8 cellular contexts compared by ENCODE assay signal in genomic region chr10:77926566-77927342, GRCh38. TPM values are rescaled to one million over a fixed set of nuclear protein-coding genes. Genes with fewer than 3 reads are reported as not detected.
DNase-seq lines count a peak whose midpoint lies in the region; ATAC-seq lines count a peak whose summit lies in the region.

A gene with protein sequence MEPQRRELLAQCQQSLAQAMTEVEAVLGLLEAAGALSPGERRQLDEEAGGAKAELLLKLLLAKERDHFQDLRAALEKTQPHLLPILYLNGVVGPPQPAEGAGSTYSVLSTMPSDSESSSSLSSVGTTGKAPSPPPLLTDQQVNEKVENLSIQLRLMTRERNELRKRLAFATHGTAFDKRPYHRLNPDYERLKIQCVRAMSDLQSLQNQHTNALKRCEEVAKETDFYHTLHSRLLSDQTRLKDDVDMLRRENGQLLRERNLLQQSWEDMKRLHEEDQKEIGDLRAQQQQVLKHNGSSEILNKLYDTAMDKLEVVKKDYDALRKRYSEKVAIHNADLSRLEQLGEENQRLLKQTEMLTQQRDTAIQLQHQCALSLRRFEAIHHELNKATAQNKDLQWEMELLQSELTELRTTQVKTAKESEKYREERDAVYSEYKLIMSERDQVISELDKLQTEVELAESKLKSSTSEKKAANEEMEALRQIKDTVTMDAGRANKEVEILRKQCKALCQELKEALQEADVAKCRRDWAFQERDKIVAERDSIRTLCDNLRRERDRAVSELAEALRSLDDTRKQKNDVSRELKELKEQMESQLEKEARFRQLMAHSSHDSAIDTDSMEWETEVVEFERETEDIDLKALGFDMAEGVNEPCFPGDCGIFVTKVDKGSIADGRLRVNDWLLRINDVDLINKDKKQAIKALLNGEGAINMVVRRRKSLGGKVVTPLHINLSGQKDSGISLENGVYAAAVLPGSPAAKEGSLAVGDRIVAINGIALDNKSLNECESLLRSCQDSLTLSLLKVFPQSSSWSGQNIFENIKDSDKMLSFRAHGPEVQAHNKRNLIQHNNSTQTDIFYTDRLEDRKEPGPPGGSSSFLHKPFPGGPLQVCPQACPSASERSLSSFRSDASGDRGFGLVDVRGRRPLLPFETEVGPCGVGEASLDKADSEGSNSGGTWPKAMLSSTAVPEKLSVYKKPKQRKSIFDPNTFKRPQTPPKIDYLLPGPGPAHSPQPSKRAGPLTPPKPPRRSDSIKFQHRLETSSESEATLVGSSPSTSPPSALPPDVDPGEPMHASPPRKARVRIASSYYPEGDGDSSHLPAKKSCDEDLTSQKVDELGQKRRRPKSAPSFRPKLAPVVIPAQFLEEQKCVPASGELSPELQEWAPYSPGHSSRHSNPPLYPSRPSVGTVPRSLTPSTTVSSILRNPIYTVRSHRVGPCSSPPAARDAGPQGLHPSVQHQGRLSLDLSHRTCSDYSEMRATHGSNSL (N-terminal part only) (minus strand): TSS chr10:77926755. CDS start chr10:77926520, 235 bp downstream.

- WGBS in neuronal stem cell (ENCODE audit: extremely low coverage in 2 of 2, insufficient read length in 2 of 2, insufficient replicate concordance in 1 of 2), 2 donors, result no CpG with 5 or more reads among the region's 95 CpGs

- H3K27ac Mint-ChIP-seq in activated naive CD4-positive, alpha-beta T cell treated with anti-CD3 and anti-CD28 coated beads, Interleukin-2, amount 50 U/mL, for 72 hours, result no peak within 1 kb of the TSS

- peak within 1 kb of the TSS; percentile 74 for H3K4me2 ChIP-seq in neuronal stem cell (ENCODE audit: insufficient read depth, low read length, poor library complexity, severe bottlenecking)

- peak within 1 kb of the TSS; percentile 99 for H3K18ac ChIP-seq in neuronal stem cell (ENCODE audit: low read length)

- H3K27me3 ChIP-seq in neuronal stem cell (ENCODE audit: control insufficient read depth in 3 of 3, insufficient read depth in 3 of 3, low read depth in 1 of 3, low read length in 3 of 3), result peaks cover 0 to 7% (median 0%) of the 10 kb centered on the region in 3 experiments

- H3K79me1 ChIP-seq in neuronal stem cell (ENCODE audit: low read depth, low read length), result peaks cover 11% of the 10 kb centered on the region

- peak within 1 kb of the TSS; percentile 94 for H2BK5ac ChIP-seq in neuronal stem cell (ENCODE audit: low read length)

- H3K4me3 ChIP-seq in neuronal stem cell (ENCODE audit: low read length in 2 of 2), result peak within 1 kb of the TSS; percentile 96 to 99

- H4K91ac ChIP-seq in neuronal stem cell (ENCODE audit: low read depth, low read length, poor library complexity), result peak within 1 kb of the TSS; percentile 69

- H3K9me3 Mint-ChIP-seq in activated naive CD4-positive, alpha-beta T cell treated with anti-CD3 and anti-CD28 coated beads, Interleukin-2, amount 50 U/mL, for 72 hours, result no peaks in the 10 kb centered on the region

- H3K4ac ChIP-seq in neuronal stem cell (ENCODE audit: low read length), result peak within 1 kb of the TSS; percentile 84

- DNase-seq in GM03348 (ENCODE audit: low spot score) (peak; percentile 94), M059J (ENCODE audit: low read depth) (peak; percentile 60), glomerular visceral epithelial cell (ENCODE audit: extremely low spot score) (peak; percentile 81), neuronal stem cell (ENCODE audit: low spot score) (peak; percentile 55), NCI-H1092 (lab: John Stamatoyannopoulos, UW) (no peak)
- DNase-seq in activated naive CD4-positive, alpha-beta T cell treated with anti-CD3 and anti-CD28 coated beads, Interleukin-2, amount 50 U/mL, for 72 hours (ENCODE audit: low spot score in 2 of 2), result no peak

- ATAC-seq in GM21619 (IDR thresholded peaks at IDR 0.05; ENCODE audit: unreplicated experiment) (peak; percentile 58), HG03175 (IDR thresholded peaks at IDR 0.05; ENCODE audit: unreplicated experiment) (no peak)
- peak; percentile 66 to 70 for ATAC-seq in activated naive CD4-positive, alpha-beta T cell treated with anti-CD3 and anti-CD28 coated beads, Interleukin-2, amount 50 U/mL, for 72 hours

- H3K9ac ChIP-seq in neuronal stem cell (ENCODE audit: low read depth, low read length, poor library complexity), result peak within 1 kb of the TSS; percentile 100

- H3K23ac ChIP-seq in neuronal stem cell (ENCODE audit: low read depth, low read length, poor library complexity), result peak within 1 kb of the TSS; percentile 96

- H3K9me3 ChIP-seq in neuronal stem cell (replicated peaks in 1 of 2; ENCODE audit: control insufficient read depth in 2 of 2, insufficient read depth in 1 of 2, low read depth in 1 of 2, low read length in 2 of 2), result no peaks in the 10 kb centered on the region

- H2BK15ac ChIP-seq in neuronal stem cell (ENCODE audit: low read length), result peak within 1 kb of the TSS; percentile 90

- peak within 1 kb of the TSS; percentile 48 for H4K8ac ChIP-seq in neuronal stem cell (ENCODE audit: low read depth, low read length)

- H2AFZ ChIP-seq in neuronal stem cell (ENCODE audit: low read length), result peak within 1 kb of the TSS; percentile 91

- H3K36me3 ChIP-seq in neuronal stem cell (replicated peaks in 1 of 2; ENCODE audit: control insufficient read depth in 2 of 2, insufficient read depth in 2 of 2, low read length in 2 of 2), result peaks cover 0 to 9% of the 10 kb centered on the region in 2 donors

- H3K4me1 ChIP-seq in neuronal stem cell (ENCODE audit: control insufficient read depth in 2 of 2, insufficient read depth in 1 of 2, low read depth in 1 of 2, low read length in 2 of 2), result peaks cover 11 to 15% of the 10 kb centered on the region in 2 donors

- H3K14ac ChIP-seq in neuronal stem cell (ENCODE audit: low read length), result peak within 1 kb of the TSS; percentile 90

- peak within 1 kb of the TSS; percentile 89 for H2BK12ac ChIP-seq in neuronal stem cell (ENCODE audit: low read length)

- peak within 1 kb of the TSS; percentile 40 for H2BK120ac ChIP-seq in neuronal stem cell (ENCODE audit: low read depth, low read length)

- peak within 1 kb of the TSS; percentile 99 for H2AK5ac ChIP-seq in neuronal stem cell (ENCODE audit: low read depth, low read length)

- H3K27ac ChIP-seq in neuronal stem cell (replicated peaks; ENCODE audit: low read length), result peak within 1 kb of the TSS; percentile 37

- H3K36me3 Mint-ChIP-seq in activated naive CD4-positive, alpha-beta T cell treated with anti-CD3 and anti-CD28 coated beads, Interleukin-2, amount 50 U/mL, for 72 hours, result peaks cover 6% of the 10 kb centered on the region in 2 donors

RNA-seq across cellular contexts. Expression of the gene that starts here (rescaled TPM):
- total RNA-seq in M059J (2014; rRNA removed; shearing (Covaris generic)), result 10.4 and 19.5 TPM in 2 replicates
- total RNA-seq in activated naive CD4-positive, alpha-beta T cell treated with anti-CD3 and anti-CD28 coated beads, Interleukin-2, amount 50 U/mL, for 72 hours, result 1 to 10 TPM; 1.3 to 4.6 TPM
- 35.6 TPM for polyA plus RNA-seq in neuronal stem cell (2013, experiment 1 of 2)
- polyA plus RNA-seq in neuronal stem cell (2013, experiment 2 of 2), result 35.2 TPM

Comparison
In these comparisons a context has a peak if more than half of its experiments do, and no peak if none do; other contexts are left out.
1. DNase-seq: peak in GM03348 (single experiment), M059J (single experiment), glomerular visceral epithelial cell (single experiment) and neuronal stem cell (single experiment); none in activated naive CD4-positive, alpha-beta T cell treated with anti-CD3 and anti-CD28 coated beads, Interleukin-2, amount 50 U/mL, for 72 hours (0 of 2) and NCI-H1092 (single experiment).